Comparison of ENCODE assay signal across 8 cellular contexts in the genomic region with DNA sequence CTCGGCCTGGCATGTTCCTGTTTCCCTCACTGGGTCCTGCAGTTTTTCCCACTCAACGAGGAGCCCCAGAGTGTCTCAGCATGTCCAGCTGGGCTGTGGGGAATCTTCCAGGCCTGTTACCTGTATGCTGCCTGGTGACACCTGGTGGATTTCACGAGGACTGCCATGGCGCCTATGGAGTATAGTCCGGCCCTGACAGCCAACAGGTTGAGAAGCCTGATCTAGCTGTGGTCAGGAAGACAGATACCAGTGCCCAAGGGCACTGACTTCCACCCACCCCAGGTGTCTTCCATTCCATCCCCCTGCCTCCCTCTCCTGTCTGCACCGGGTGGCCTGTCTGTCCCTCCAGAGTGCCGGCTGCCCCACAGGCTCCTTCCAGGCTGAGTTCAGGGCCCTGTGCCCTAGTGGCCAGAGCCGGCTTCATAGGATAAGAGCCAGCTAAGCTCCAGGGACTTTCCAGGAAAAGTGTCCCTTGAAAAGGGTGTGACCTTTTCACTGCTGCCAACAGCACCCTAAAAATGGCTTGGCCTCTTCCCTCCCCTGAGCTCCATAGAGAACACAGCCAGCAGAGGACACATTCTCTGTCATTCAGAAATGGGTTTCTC.
DNase-seq lines count a peak whose midpoint lies in the region; ATAC-seq, FAIRE-seq and TF ChIP-seq lines count a peak whose summit lies in the region.
"Not testable (repeated sequence)": the region's sequence is repeated elsewhere in the genome, so short reads cannot be mapped to it uniquely, and the experiment has no call there.

No MANE protein-coding gene starts in this region.

- not testable (repeated sequence) for H3K18ac ChIP-seq in H1 (ENCODE audit: extremely low read depth, low read length); trophoblast cell (ENCODE audit: low read length)

- POLR2A ChIA-PET in A549 (lab: Yijun Ruan, JAX); H1 (lab: Charles Lee; ENCODE audit: partially characterized antibody): not testable (repeated sequence)

- not testable (repeated sequence) for H3K36me3 ChIP-seq in GM23248 (ENCODE audit: low read depth); RWPE2 (ENCODE audit: low read depth); H1 (ENCODE audit: control insufficient read depth in 2 of 4, insufficient read depth in 4 of 4, low read length in 3 of 4); trophoblast cell (ENCODE audit: control insufficient read depth in 1 of 2, insufficient read depth in 2 of 2, low read length in 2 of 2)

- not testable (repeated sequence) for TF ChIP-seq EP300 in A549 (IDR thresholded peaks at IDR 0.05); H1 (IDR thresholded peaks at IDR 0.05; ENCODE audit: borderline replicate concordance in 1 of 2, low read depth in 2 of 2, low read length in 2 of 2)

- H4K91ac ChIP-seq in H1 (replicated peaks; ENCODE audit: insufficient read length, low read length); trophoblast cell (ENCODE audit: low read depth, low read length): not testable (repeated sequence)

- in situ Hi-C loops in GM23248 (cut with MboI): not testable (repeated sequence)

- H2BK20ac ChIP-seq in H1 (ENCODE audit: low read length): not testable (repeated sequence)

- H3K9me2 ChIP-seq in GM23248 (ENCODE audit: insufficient read depth): not testable (repeated sequence)

- not testable (repeated sequence) for H3K27ac ChIP-seq in A549; GM23248; RWPE2 (ENCODE audit: poor library complexity, severe bottlenecking); H1 (ENCODE audit: low read depth, low read length); trophoblast cell (ENCODE audit: low read depth, low read length)

- H2BK12ac ChIP-seq in H1 (ENCODE audit: low read depth, low read length); trophoblast cell (ENCODE audit: low read length): not testable (repeated sequence)

- TF ChIP-seq POLR2A in A549 (IDR thresholded peaks at IDR 0.05; ENCODE audit: low read length); H1 (IDR thresholded peaks at IDR 0.05; ENCODE audit: control extremely low read depth in 1 of 2, low read depth in 2 of 2, low read length in 2 of 2): not testable (repeated sequence)

- not testable (repeated sequence) for H3F3A ChIP-seq in GM23248 (ENCODE audit: insufficient read depth)

- TF ChIP-seq RAD21 in A549 (conservative IDR thresholded peaks at IDR 0.05 in 1 of 2, IDR thresholded peaks at IDR 0.05 in 1 of 2): not testable (repeated sequence)
- peak in 1 of 2 experiments; percentile 25; a peak in 1 of 4 replicates for TF ChIP-seq RAD21 in H1 (IDR thresholded peaks at IDR 0.05 in 1 of 2, conservative IDR thresholded peaks at IDR 0.05 in 1 of 2; ENCODE audit: low read depth in 2 of 2, low read length in 2 of 2)

- TF ChIP-seq CTCF in A549 (IDR thresholded peaks at IDR 0.05) (0 out of 3 replicates have a peak, but pooled peaks have one; percentile 6), RWPE2 (IDR thresholded peaks at IDR 0.05; ENCODE audit: poor library complexity, severe bottlenecking) (peak; percentile 49), H1 (IDR thresholded peaks at IDR 0.05; ENCODE audit: control extremely low read depth in 1 of 3, insufficient read depth in 1 of 3, low read depth in 1 of 3, low read length in 3 of 3) (peak; percentile 33 to 45 (median 36))

- 49% methylated on average over 8 of the region's 8 CpGs for WGBS in A549 (ENCODE audit: missing lambda C conversion rate)
- WGBS in GM23248 (ENCODE audit: low coverage in 1 of 2, low lambda C conversion rate in 2 of 2, missing lambda C conversion rate in 2 of 2), 2 experiments: 73 to 80% methylated on average over 7 to 8 of the region's 8 CpGs
- WGBS in H1 (ENCODE audit: extremely low coverage in 1 of 2, insufficient coverage in 1 of 2, insufficient read length in 1 of 2, insufficient replicate concordance in 2 of 2, low coverage in 1 of 2, low lambda C conversion rate in 2 of 2, missing lambda C conversion rate in 1 of 2), 2 experiments: 66% methylated on average over 8 of the region's 8 CpGs; no CpG with 5 or more reads in 1 of the 2 experiments
- WGBS in trophoblast cell (ENCODE audit: extremely low coverage, insufficient coverage, insufficient read length): no CpG with 5 or more reads among the region's 8 CpGs

- H3K9ac ChIP-seq in GM23248; H1 (replicated peaks in 1 of 4; ENCODE audit: extremely low read depth in 1 of 4, low read depth in 3 of 4, low read length in 3 of 4); trophoblast cell (ENCODE audit: low read length): not testable (repeated sequence)

- not testable (repeated sequence) for H2AFZ ChIP-seq in GM23248; H1 (ENCODE audit: low read length); trophoblast cell (ENCODE audit: insufficient read depth, low read length, poor library complexity)

- H3K56ac ChIP-seq in H1 (replicated peaks; ENCODE audit: insufficient read length, low read depth, low read length): not testable (repeated sequence)

- not testable (repeated sequence) for H2BK120ac ChIP-seq in H1 (replicated peaks; ENCODE audit: low read depth, low read length); trophoblast cell (ENCODE audit: insufficient read depth, low read length, poor library complexity)

- not testable (repeated sequence) for H3K23ac ChIP-seq in H1 (ENCODE audit: insufficient read length); trophoblast cell (ENCODE audit: low read length)

- not testable (repeated sequence) for H3K4me2 ChIP-seq in A549; GM23248 (ENCODE audit: unreplicated experiment); H1 (ENCODE audit: insufficient read depth in 1 of 2, low read depth in 2 of 2, low read length in 2 of 2); trophoblast cell (ENCODE audit: low read length)

- peak overlapping the region; percentile 68; the same call in 1 of the 2 replicates for H4K8ac ChIP-seq in H1 (ENCODE audit: extremely low read depth, insufficient read depth, low read length)
- not testable (repeated sequence) for H4K8ac ChIP-seq in trophoblast cell (ENCODE audit: low read depth, low read length)

- not testable (repeated sequence) for H3K4me3 ChIP-seq in A549; GM23248; RWPE2 (ENCODE audit: severe bottlenecking); H1 (ENCODE audit: extremely low read depth in 1 of 4, insufficient read depth in 2 of 4, low read depth in 3 of 4, low read length in 4 of 4); trophoblast cell (ENCODE audit: low read depth, low read length)

- H3K23me2 ChIP-seq in H1 (ENCODE audit: low read depth, low read length): not testable (repeated sequence)

- CTCF ChIA-PET in A549 (lab: Yijun Ruan, JAX): not testable (repeated sequence)
- CTCF ChIA-PET in H1 (lab: Charles Lee; ENCODE audit: partially characterized antibody): interaction anchor here (0.6 to 1.3 kb wide), 4 partner anchors 22 to 58 kb away, joined by 3 to 5 read pairs (median 3); no protein-coding TSS in a partner anchor

- H3K79me1 ChIP-seq in H1 (ENCODE audit: low read depth, low read length); trophoblast cell (ENCODE audit: low read length): not testable (repeated sequence)

- H3K4ac ChIP-seq in H1 (replicated peaks; ENCODE audit: insufficient read length, low read depth, low read length); trophoblast cell (ENCODE audit: low read depth, low read length): not testable (repeated sequence)

- H4K5ac ChIP-seq in H1 (ENCODE audit: insufficient read length, low read depth, low read length): not testable (repeated sequence)

- DNase-seq in A549 (ENCODE audit: low read depth in 1 of 2, low spot score in 1 of 2) (peak in 1 of 2 experiments; percentile 69), GM23248 (peak; percentile 5), NCI-H1436 (lab: John Stamatoyannopoulos, UW) (peak; percentile 7), activated T-cell treated with anti-CD3 and anti-CD28 coated beads for 48 hours (ENCODE audit: low read depth) (peak; percentile 8), iPS DF 4.7 (ENCODE audit: extremely low read depth, low spot score) (peak; percentile 5), trophoblast cell (peak; percentile 43 to 67)
- not testable (repeated sequence) for DNase-seq in RWPE2 (ENCODE audit: low spot score); H1 (ENCODE audit: low read depth in 1 of 2, low spot score in 2 of 2)

- not testable (repeated sequence) for H2BK15ac ChIP-seq in H1 (ENCODE audit: low read length)

- H3K27me3 ChIP-seq in GM23248 (replicated peaks; ENCODE audit: insufficient read depth); RWPE2 (ENCODE audit: insufficient read depth, poor library complexity, severe bottlenecking); H1 (replicated peaks in 1 of 4; ENCODE audit: control insufficient read depth in 3 of 4, extremely low read depth in 1 of 4, insufficient read depth in 3 of 4, low read length in 3 of 4); trophoblast cell (ENCODE audit: insufficient read depth, low read length): not testable (repeated sequence)

- not testable (repeated sequence) for H3K9me3 ChIP-seq in A549; GM23248 (ENCODE audit: low read depth); RWPE2 (ENCODE audit: severe bottlenecking); H1 (ENCODE audit: insufficient read depth in 2 of 2, low read depth in 1 of 2, low read length in 1 of 2); trophoblast cell (ENCODE audit: insufficient read depth, low read depth, low read length)

- not testable (repeated sequence) for FAIRE-seq in A549 (lab: Jason Lieb, UNC); H1 (lab: Jason Lieb, UNC)

- not testable (repeated sequence) for H3K79me2 ChIP-seq in GM23248 (ENCODE audit: insufficient read depth); H1 (ENCODE audit: control insufficient read depth in 1 of 2, insufficient read depth in 2 of 2, low read length in 2 of 2); trophoblast cell (ENCODE audit: control insufficient read depth, insufficient read depth, low read length, poor library complexity)

- H3K14ac ChIP-seq in H1 (ENCODE audit: insufficient read length); trophoblast cell (ENCODE audit: low read length): not testable (repeated sequence)

- H4K20me1 ChIP-seq in GM23248 (ENCODE audit: insufficient read depth); H1 (replicated peaks in 1 of 2; ENCODE audit: control insufficient read depth in 1 of 2, insufficient read depth in 2 of 2, low read length in 2 of 2): not testable (repeated sequence)

- not testable (repeated sequence) for H2AK5ac ChIP-seq in H1 (ENCODE audit: low read depth, low read length); trophoblast cell (ENCODE audit: low read length)

- H4K12ac ChIP-seq in trophoblast cell (ENCODE audit: low read depth, low read length): not testable (repeated sequence)

- 0 out of 6 replicates have a peak, but pooled peaks have one; percentile 21 to 48 for ATAC-seq in A549
- ATAC-seq in RWPE2 (ENCODE audit: low read depth): not testable (repeated sequence)

- not testable (repeated sequence) for H3K4me1 ChIP-seq in A549; GM23248 (ENCODE audit: insufficient read depth); RWPE2 (ENCODE audit: insufficient read depth, poor library complexity, severe bottlenecking); H1 (replicated peaks in 1 of 4; ENCODE audit: control insufficient read depth in 3 of 4, insufficient read depth in 4 of 4, low read length in 3 of 4); trophoblast cell (ENCODE audit: control insufficient read depth in 1 of 2, insufficient read depth in 2 of 2, low read length in 2 of 2)

- H2BK5ac ChIP-seq in H1 (ENCODE audit: low read depth, low read length); trophoblast cell (ENCODE audit: low read depth, low read length, poor library complexity): not testable (repeated sequence)
